Comparison of ENCODE assay signal across 11 cellular contexts in the genomic region with DNA sequence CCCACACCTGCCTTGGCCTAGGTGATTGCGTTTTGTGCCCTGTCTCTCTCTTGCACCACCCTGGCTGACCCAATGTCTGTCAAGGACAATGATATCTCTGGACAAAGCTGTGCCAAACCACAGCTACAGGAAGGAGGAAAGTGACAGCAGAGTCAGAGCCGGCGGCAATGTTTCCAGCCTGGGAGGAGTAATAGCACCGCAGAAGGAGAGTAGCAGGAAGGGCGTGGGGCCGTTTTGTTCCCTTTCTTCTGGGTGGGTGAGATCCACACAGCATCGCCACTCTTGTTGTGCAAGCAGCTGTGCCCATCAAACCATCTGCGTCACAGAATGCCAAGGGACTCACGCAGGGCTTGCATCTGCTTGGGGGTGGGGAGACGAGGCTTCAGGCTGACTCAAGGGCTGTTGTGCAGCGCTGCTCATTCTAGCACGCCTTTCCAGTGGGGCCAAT.
A peak's percentile ranks its signal among the peaks of the same experiment; 100 is the strongest.
DNase-seq lines count a peak whose midpoint lies in the region; ATAC-seq and TF ChIP-seq lines count a peak whose summit lies in the region.
"Had no signal": no experiment of that assay in that cellular context is flagged by ENCODE, and none has a peak within 500 bp of the region (broad histone marks: within the 10 kb centered on the region; RNA-seq: fewer than 3 reads in every experiment).

No MANE protein-coding gene starts in this region.

- no peaks in the 10 kb centered on the region for H3K36me3 ChIP-seq in vagina

- H3K4me3 ChIP-seq in vagina: no peak overlapping the region

- peak; percentile 55 for DNase-seq in NCI-H1694 (lab: John Stamatoyannopoulos, UW)
- DNase-seq in SHP77 (lab: John Stamatoyannopoulos, UW): peak; percentile 58 to 69
- DNase-seq in left colon: peak; percentile 15 to 46
- peak; percentile 27 for DNase-seq in superior temporal gyrus (ENCODE audit: extremely low spot score)
- DNase-seq in kidney tubule cell (ENCODE audit: low spot score): no peak
- no peak for DNase-seq in vagina (ENCODE audit: extremely low spot score in 2 of 2)
- DNase-seq: NCI-H2081 treated with DMSO at 0.1 percent for 48 hours, SIG-M5 had no signal

- TF ChIP-seq CTCF in vagina (IDR thresholded peaks at IDR 0.05): no peak

- ATAC-seq in left colon (no peak), HG02840 (IDR thresholded peaks at IDR 0.05; ENCODE audit: low FRiP score, unreplicated experiment) (no peak), GM21423 (IDR thresholded peaks at IDR 0.05; ENCODE audit: unreplicated experiment) (no peak)
- ATAC-seq: activated T-helper 17 cell treated with anti-CD3 and anti-CD28 coated beads, Interleukin-2, amount 50 U/mL, for 72 hours had no signal

- TF ChIP-seq POLR2A in vagina (IDR thresholded peaks at IDR 0.05): no peak

- no peaks in the 10 kb centered on the region for H3K27me3 ChIP-seq in vagina

- no peaks in the 10 kb centered on the region for H3K9me3 ChIP-seq in vagina

- intact Hi-C loops in left colon (cut with DNase I, micrococcal nuclease): no loop called here
- intact Hi-C loops in vagina (cut with DNase I): no loop called here

- H3K4me1 ChIP-seq in vagina: no peaks in the 10 kb centered on the region

- no peak overlapping the region for H3K27ac ChIP-seq in vagina

Comparison
In these comparisons a context has a peak if more than half of its experiments do, and no peak if none do; other contexts are left out.
1. DNase-seq: peak in NCI-H1694 (single experiment), SHP77 (2 of 2), left colon (2 of 2) and superior temporal gyrus (single experiment); none in kidney tubule cell (single experiment) and vagina (0 of 2).